Comparison of ENCODE assay signal across 1 cellular context in the genomic region with DNA sequence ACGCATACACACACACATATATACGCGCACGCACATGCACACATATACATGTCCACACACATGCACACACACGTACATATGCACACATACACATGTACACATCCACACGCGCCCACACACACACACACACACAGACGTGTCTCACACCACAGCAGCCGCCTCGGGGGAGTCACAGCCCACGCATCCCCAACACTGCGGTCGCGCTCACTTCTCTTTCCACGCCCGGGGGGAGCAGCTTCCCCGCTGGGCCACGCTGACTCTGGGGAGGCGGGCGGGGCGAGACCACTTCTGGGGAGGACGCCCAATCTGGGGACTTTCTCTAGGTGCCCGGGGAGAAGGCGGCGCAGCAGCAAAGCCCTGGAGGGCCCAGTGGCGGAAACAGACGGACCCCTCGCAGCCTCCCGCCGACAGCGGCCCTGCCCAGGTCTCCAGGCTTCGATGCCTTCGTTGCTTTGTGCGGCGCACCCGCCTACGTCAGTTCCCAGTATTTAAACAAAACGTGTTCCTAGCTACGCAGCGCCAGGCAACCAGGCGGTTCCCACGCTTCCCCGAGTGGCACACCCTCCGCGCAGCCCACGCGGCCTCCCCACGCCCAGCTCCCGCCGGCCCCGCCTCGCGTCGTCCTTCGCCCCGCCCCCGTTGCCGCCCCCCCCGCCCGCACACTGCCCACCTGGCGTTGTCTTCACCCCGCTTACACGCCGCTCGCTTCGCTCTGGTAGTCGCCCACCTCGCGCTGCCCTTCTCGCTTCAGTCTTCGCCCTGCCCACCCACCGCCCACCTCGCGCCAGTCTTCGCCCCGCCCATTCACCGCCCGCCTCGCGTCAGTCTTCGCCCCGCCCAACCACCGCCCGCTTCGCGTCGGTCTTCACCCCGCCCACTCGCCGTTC.
TF ChIP-seq lines count a peak whose summit lies in the region.

No MANE protein-coding gene starts in this region.

TF ChIP-seq in K562, 482 proteins besides CTCF, POLR2A, EP300 and RAD21 (continued from another document and continues in another):
- TF ChIP-seq NKRF (IDR thresholded peaks at IDR 0.05; ENCODE audit: borderline replicate concordance): peak; percentile 41; the same call in 1 of the 2 replicates
- peak; percentile 64 for TF ChIP-seq POLR2G (IDR thresholded peaks at IDR 0.05; ENCODE audit: low read depth, low read length)
- TF ChIP-seq SAP30 (IDR thresholded peaks at IDR 0.05; ENCODE audit: borderline replicate concordance, insufficient read depth, low read depth, low read length, poor library complexity, severe bottlenecking): peak; percentile 43
- 0 out of 2 replicates have a peak, but pooled peaks have one; percentile 31 for TF ChIP-seq MYC (IDR thresholded peaks at IDR 0.05; ENCODE audit: low read depth, low read length)
- TF ChIP-seq MYC (CRISPR knock-in tag; IDR thresholded peaks at IDR 0.05; ENCODE audit: borderline replicate concordance, low read depth): no peak
- TF ChIP-seq CEBPG (CRISPR knock-in tag; IDR thresholded peaks at IDR 0.05): no peak
- no peak for TF ChIP-seq CEBPG (tag; conservative IDR thresholded peaks at IDR 0.05 in 1 of 2, IDR thresholded peaks at IDR 0.05 in 1 of 2)
- TF ChIP-seq, protein P1, sequence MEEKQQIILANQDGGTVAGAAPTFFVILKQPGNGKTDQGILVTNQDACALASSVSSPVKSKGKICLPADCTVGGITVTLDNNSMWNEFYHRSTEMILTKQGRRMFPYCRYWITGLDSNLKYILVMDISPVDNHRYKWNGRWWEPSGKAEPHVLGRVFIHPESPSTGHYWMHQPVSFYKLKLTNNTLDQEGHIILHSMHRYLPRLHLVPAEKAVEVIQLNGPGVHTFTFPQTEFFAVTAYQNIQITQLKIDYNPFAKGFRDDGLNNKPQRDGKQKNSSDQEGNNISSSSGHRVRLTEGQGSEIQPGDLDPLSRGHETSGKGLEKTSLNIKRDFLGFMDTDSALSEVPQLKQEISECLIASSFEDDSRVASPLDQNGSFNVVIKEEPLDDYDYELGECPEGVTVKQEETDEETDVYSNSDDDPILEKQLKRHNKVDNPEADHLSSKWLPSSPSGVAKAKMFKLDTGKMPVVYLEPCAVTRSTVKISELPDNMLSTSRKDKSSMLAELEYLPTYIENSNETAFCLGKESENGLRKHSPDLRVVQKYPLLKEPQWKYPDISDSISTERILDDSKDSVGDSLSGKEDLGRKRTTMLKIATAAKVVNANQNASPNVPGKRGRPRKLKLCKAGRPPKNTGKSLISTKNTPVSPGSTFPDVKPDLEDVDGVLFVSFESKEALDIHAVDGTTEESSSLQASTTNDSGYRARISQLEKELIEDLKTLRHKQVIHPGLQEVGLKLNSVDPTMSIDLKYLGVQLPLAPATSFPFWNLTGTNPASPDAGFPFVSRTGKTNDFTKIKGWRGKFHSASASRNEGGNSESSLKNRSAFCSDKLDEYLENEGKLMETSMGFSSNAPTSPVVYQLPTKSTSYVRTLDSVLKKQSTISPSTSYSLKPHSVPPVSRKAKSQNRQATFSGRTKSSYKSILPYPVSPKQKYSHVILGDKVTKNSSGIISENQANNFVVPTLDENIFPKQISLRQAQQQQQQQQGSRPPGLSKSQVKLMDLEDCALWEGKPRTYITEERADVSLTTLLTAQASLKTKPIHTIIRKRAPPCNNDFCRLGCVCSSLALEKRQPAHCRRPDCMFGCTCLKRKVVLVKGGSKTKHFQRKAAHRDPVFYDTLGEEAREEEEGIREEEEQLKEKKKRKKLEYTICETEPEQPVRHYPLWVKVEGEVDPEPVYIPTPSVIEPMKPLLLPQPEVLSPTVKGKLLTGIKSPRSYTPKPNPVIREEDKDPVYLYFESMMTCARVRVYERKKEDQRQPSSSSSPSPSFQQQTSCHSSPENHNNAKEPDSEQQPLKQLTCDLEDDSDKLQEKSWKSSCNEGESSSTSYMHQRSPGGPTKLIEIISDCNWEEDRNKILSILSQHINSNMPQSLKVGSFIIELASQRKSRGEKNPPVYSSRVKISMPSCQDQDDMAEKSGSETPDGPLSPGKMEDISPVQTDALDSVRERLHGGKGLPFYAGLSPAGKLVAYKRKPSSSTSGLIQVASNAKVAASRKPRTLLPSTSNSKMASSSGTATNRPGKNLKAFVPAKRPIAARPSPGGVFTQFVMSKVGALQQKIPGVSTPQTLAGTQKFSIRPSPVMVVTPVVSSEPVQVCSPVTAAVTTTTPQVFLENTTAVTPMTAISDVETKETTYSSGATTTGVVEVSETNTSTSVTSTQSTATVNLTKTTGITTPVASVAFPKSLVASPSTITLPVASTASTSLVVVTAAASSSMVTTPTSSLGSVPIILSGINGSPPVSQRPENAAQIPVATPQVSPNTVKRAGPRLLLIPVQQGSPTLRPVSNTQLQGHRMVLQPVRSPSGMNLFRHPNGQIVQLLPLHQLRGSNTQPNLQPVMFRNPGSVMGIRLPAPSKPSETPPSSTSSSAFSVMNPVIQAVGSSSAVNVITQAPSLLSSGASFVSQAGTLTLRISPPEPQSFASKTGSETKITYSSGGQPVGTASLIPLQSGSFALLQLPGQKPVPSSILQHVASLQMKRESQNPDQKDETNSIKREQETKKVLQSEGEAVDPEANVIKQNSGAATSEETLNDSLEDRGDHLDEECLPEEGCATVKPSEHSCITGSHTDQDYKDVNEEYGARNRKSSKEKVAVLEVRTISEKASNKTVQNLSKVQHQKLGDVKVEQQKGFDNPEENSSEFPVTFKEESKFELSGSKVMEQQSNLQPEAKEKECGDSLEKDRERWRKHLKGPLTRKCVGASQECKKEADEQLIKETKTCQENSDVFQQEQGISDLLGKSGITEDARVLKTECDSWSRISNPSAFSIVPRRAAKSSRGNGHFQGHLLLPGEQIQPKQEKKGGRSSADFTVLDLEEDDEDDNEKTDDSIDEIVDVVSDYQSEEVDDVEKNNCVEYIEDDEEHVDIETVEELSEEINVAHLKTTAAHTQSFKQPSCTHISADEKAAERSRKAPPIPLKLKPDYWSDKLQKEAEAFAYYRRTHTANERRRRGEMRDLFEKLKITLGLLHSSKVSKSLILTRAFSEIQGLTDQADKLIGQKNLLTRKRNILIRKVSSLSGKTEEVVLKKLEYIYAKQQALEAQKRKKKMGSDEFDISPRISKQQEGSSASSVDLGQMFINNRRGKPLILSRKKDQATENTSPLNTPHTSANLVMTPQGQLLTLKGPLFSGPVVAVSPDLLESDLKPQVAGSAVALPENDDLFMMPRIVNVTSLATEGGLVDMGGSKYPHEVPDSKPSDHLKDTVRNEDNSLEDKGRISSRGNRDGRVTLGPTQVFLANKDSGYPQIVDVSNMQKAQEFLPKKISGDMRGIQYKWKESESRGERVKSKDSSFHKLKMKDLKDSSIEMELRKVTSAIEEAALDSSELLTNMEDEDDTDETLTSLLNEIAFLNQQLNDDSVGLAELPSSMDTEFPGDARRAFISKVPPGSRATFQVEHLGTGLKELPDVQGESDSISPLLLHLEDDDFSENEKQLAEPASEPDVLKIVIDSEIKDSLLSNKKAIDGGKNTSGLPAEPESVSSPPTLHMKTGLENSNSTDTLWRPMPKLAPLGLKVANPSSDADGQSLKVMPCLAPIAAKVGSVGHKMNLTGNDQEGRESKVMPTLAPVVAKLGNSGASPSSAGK (IDR thresholded peaks at IDR 0.05): peak; percentile 62
- peak; percentile 40; the same call in 1 of the 2 replicates for TF ChIP-seq EP400 (IDR thresholded peaks at IDR 0.05)
- TF ChIP-seq RNF2 (IDR thresholded peaks at IDR 0.05): no peak
- TF ChIP-seq, protein P2, sequence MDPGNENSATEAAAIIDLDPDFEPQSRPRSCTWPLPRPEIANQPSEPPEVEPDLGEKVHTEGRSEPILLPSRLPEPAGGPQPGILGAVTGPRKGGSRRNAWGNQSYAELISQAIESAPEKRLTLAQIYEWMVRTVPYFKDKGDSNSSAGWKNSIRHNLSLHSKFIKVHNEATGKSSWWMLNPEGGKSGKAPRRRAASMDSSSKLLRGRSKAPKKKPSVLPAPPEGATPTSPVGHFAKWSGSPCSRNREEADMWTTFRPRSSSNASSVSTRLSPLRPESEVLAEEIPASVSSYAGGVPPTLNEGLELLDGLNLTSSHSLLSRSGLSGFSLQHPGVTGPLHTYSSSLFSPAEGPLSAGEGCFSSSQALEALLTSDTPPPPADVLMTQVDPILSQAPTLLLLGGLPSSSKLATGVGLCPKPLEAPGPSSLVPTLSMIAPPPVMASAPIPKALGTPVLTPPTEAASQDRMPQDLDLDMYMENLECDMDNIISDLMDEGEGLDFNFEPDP (CRISPR knock-in tag; IDR thresholded peaks at IDR 0.05): no peak
- no peak for TF ChIP-seq HMG20A (CRISPR knock-in tag; conservative IDR thresholded peaks at IDR 0.05)
- no peak for TF ChIP-seq SP1 (CRISPR knock-in tag; IDR thresholded peaks at IDR 0.05)
- TF ChIP-seq SNAPC5 (CRISPR knock-in tag; IDR thresholded peaks at IDR 0.05): no peak
- no peak for TF ChIP-seq ZNF76 (CRISPR knock-in tag; IDR thresholded peaks at IDR 0.05; ENCODE audit: borderline replicate concordance)
- TF ChIP-seq U2AF1 (optimal IDR thresholded peaks at IDR 0.05; ENCODE audit: low read depth, low read length): no peak
- TF ChIP-seq SIN3A (IDR thresholded peaks at IDR 0.05; ENCODE audit: borderline replicate concordance in 2 of 2, control insufficient read depth in 1 of 2, low read depth in 2 of 2, low read length in 2 of 2): peak in 1 of 2 experiments; percentile 74; a peak in 1 of 4 replicates
- no peak for TF ChIP-seq SAFB2 (IDR thresholded peaks at IDR 0.05; ENCODE audit: borderline replicate concordance, low read depth, low read length, severe bottlenecking)
- peak; percentile 50; the same call in 1 of the 2 replicates for TF ChIP-seq PHF8 (IDR thresholded peaks at IDR 0.05; ENCODE audit: borderline replicate concordance, low read length)
- TF ChIP-seq, protein P3, sequence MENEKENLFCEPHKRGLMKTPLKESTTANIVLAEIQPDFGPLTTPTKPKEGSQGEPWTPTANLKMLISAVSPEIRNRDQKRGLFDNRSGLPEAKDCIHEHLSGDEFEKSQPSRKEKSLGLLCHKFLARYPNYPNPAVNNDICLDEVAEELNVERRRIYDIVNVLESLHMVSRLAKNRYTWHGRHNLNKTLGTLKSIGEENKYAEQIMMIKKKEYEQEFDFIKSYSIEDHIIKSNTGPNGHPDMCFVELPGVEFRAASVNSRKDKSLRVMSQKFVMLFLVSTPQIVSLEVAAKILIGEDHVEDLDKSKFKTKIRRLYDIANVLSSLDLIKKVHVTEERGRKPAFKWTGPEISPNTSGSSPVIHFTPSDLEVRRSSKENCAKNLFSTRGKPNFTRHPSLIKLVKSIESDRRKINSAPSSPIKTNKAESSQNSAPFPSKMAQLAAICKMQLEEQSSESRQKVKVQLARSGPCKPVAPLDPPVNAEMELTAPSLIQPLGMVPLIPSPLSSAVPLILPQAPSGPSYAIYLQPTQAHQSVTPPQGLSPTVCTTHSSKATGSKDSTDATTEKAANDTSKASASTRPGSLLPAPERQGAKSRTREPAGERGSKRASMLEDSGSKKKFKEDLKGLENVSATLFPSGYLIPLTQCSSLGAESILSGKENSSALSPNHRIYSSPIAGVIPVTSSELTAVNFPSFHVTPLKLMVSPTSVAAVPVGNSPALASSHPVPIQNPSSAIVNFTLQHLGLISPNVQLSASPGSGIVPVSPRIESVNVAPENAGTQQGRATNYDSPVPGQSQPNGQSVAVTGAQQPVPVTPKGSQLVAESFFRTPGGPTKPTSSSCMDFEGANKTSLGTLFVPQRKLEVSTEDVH (IDR thresholded peaks at IDR 0.05; ENCODE audit: low read depth, partially characterized antibody): no peak
- TF ChIP-seq ZBTB7A (IDR thresholded peaks at IDR 0.05; ENCODE audit: borderline replicate concordance, control insufficient read depth, low read depth, low read length): peak; percentile 69; the same call in 1 of the 2 replicates
- TF ChIP-seq BRF2 (IDR thresholded peaks at IDR 0.05; ENCODE audit: borderline replicate concordance, insufficient read depth, insufficient read length): no peak
- peak; percentile 7; the same call in 1 of the 2 replicates for TF ChIP-seq ARID2 (IDR thresholded peaks at IDR 0.05)
- TF ChIP-seq, protein P4, sequence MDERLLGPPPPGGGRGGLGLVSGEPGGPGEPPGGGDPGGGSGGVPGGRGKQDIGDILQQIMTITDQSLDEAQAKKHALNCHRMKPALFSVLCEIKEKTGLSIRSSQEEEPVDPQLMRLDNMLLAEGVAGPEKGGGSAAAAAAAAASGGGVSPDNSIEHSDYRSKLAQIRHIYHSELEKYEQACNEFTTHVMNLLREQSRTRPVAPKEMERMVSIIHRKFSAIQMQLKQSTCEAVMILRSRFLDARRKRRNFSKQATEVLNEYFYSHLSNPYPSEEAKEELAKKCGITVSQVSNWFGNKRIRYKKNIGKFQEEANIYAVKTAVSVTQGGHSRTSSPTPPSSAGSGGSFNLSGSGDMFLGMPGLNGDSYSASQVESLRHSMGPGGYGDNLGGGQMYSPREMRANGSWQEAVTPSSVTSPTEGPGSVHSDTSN (CRISPR knock-in tag; IDR thresholded peaks at IDR 0.05; ENCODE audit: low read depth): no peak
- TF ChIP-seq, protein P4 (tag; conservative IDR thresholded peaks at IDR 0.05; ENCODE audit: low read depth): no peak
- no peak for TF ChIP-seq HEY1 (CRISPR knock-in tag; IDR thresholded peaks at IDR 0.05; ENCODE audit: borderline replicate concordance)
- TF ChIP-seq MBD2 (IDR thresholded peaks at IDR 0.05; ENCODE audit: borderline replicate concordance, low read depth): no peak
- peak; percentile 22 for TF ChIP-seq CCNT2 (IDR thresholded peaks at IDR 0.05; ENCODE audit: borderline replicate concordance, extremely low read depth, insufficient read length, low read depth, low read length)
- no peak for TF ChIP-seq SMARCA5 (IDR thresholded peaks at IDR 0.05)
